19 cellular contexts compared by ENCODE assay signal in genomic region chr7:1430056-1430845, GRCh38. TPM values are rescaled to one million over a fixed set of nuclear protein-coding genes. Genes with fewer than 3 reads are reported as not detected.
"Had no signal": no experiment of that assay in that cellular context is flagged by ENCODE, and none has a peak within 500 bp of the region (broad histone marks: within the 10 kb centered on the region; RNA-seq: fewer than 3 reads in every experiment).

No MANE protein-coding gene starts in this region.

- ATAC-seq: T-cell had no signal

- H3K9me3 ChIP-seq: SK-N-SH had no signal

- H3K9ac ChIP-seq: SK-N-SH had no signal

- DNase-seq: KBM-7, MV-4-11, NCI-H1048, NCI-H1105, NCI-H1417, NCI-H1436 treated with DMSO at 0.1 percent for 48 hours, NCI-H1694, NCI-H1930, NCI-H2081, NCI-H2107, NCI-H2227 treated with DMSO at 0.1 percent for 48 hours, NCI-H524, NCI-H526 treated with DMSO at 0.1 percent for 48 hours, NCI-H748 treated with DMSO at 0.1 percent for 48 hours, SHP77, SK-N-SH, SW 1271, T-cell had no signal

- H3K4me2 ChIP-seq: SK-N-SH had no signal

RNA-seq across cellular contexts. Expression of gene MICALL2, which starts 29.0 kb away (rescaled TPM):
- polyA plus RNA-seq: IgD-negative memory B cell had no signal
